12 cellular contexts compared by ENCODE assay signal in the genomic region with DNA sequence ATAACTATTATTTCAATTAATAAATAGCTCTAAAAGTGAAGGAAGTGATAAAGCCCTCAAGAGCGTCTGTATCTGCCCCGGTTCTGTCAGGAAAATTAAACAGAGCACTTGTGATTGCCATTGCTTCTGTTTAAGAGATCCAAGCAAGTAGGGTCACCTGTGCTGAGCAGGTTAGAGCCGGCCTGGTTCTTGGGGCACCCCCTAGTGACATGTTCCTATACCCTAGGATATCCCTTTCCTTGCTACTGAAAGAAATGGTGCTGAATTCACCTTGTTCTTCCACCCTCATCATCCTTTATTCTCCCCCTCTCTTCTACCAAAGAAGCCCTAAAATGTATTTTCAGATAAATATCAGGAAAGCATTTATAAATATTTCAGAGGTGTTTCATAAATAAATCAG.
DNase-seq lines count a peak whose midpoint lies in the region; ATAC-seq and TF ChIP-seq lines count a peak whose summit lies in the region.
"Had no signal": no experiment of that assay in that cellular context is flagged by ENCODE, and none has a peak within 500 bp of the region (broad histone marks: within the 10 kb centered on the region; RNA-seq: fewer than 3 reads in every experiment).

No MANE protein-coding gene starts in this region.

- H3K27ac Mint-ChIP-seq in activated naive CD4-positive, alpha-beta T cell treated with anti-CD3 and anti-CD28 coated beads for 36 hours: no peak overlapping the region
- H3K27ac Mint-ChIP-seq in activated naive CD4-positive, alpha-beta T cell treated with anti-CD3 and anti-CD28 coated beads, Interleukin-2, amount 50 U/mL, for 72 hours: no peak overlapping the region
- no peak overlapping the region for H3K27ac Mint-ChIP-seq in central memory CD8-positive, alpha-beta T cell (ENCODE audit: low read depth)
- H3K27ac Mint-ChIP-seq: T-helper 1 cell treated with Interleukin-12 subunit alpha and Interleukin-12 subunit beta and Interleukin-4 antibody, amounts not matched to agents 30 μg/mL and 1 μg/mL, for 36 hours had no signal

- no peaks in the 10 kb centered on the region for H3K4me1 ChIP-seq in OCI-LY7 (ENCODE audit: insufficient read depth, low read length, poor library complexity, severe bottlenecking)

- BruUV-seq in OCI-LY7 (replicated peaks; lab: Mats Ljungman, UMichigan): no TSS peak

- H3K4me1 Mint-ChIP-seq in activated naive CD4-positive, alpha-beta T cell treated with anti-CD3 and anti-CD28 coated beads for 36 hours (ENCODE audit: low read depth): peaks cover 38% of the 10 kb centered on the region
- H3K4me1 Mint-ChIP-seq in central memory CD8-positive, alpha-beta T cell: peaks cover 6% of the 10 kb centered on the region
- H3K4me1 Mint-ChIP-seq: CD14-positive monocyte had no signal

- no peak overlapping the region for H3K4me2 ChIP-seq in OCI-LY7 (ENCODE audit: low read length)

- CTCF ChIA-PET in activated naive CD4-positive, alpha-beta T cell treated with anti-CD3 and anti-CD28 coated beads for 36 hours (lab: Charles Lee): interaction anchor here (0.9 to 2.5 kb wide), 5 partner anchors 11 to 319 kb away, joined by 3 to 15 read pairs (median 3); no protein-coding TSS in a partner anchor
- CTCF ChIA-PET in OCI-LY7 (lab: Charles Lee; ENCODE audit: unreplicated experiment): no interaction called here

- no peaks in the 10 kb centered on the region for H3K36me3 ChIP-seq in OCI-LY7 (ENCODE audit: insufficient read depth, low read length)

- no peak overlapping the region for H3K27ac ChIP-seq in OCI-LY7 (ENCODE audit: low read depth, low read length, poor library complexity, severe bottlenecking)

- H3K36me3 Mint-ChIP-seq in activated naive CD4-positive, alpha-beta T cell treated with anti-CD3 and anti-CD28 coated beads for 36 hours (ENCODE audit: low read depth): no peaks in the 10 kb centered on the region
- H3K36me3 Mint-ChIP-seq in activated naive CD4-positive, alpha-beta T cell treated with anti-CD3 and anti-CD28 coated beads, Interleukin-2, amount 50 U/mL, for 72 hours: no peaks in the 10 kb centered on the region
- peaks cover 2% of the 10 kb centered on the region for H3K36me3 Mint-ChIP-seq in central memory CD8-positive, alpha-beta T cell (ENCODE audit: insufficient read depth)
- H3K36me3 Mint-ChIP-seq: CD14-positive monocyte had no signal

- H3K9me2 ChIP-seq in OCI-LY7 (ENCODE audit: insufficient read depth, low read length): no peaks in the 10 kb centered on the region

- intact Hi-C loops in activated naive CD4-positive, alpha-beta T cell treated with anti-CD3 and anti-CD28 coated beads for 36 hours (cut with micrococcal nuclease): no loop called here
- intact Hi-C loops in OCI-LY7 (cut with micrococcal nuclease; ENCODE audit: unreplicated experiment): no loop called here

- no peaks in the 10 kb centered on the region for H3K9me3 Mint-ChIP-seq in activated naive CD4-positive, alpha-beta T cell treated with anti-CD3 and anti-CD28 coated beads for 36 hours
- no peaks in the 10 kb centered on the region for H3K9me3 Mint-ChIP-seq in activated naive CD4-positive, alpha-beta T cell treated with anti-CD3 and anti-CD28 coated beads, Interleukin-2, amount 50 U/mL, for 72 hours
- H3K9me3 Mint-ChIP-seq in central memory CD8-positive, alpha-beta T cell: no peaks in the 10 kb centered on the region
- H3K9me3 Mint-ChIP-seq: CD14-positive monocyte; T-helper 1 cell treated with Interleukin-12 subunit alpha and Interleukin-12 subunit beta and Interleukin-4 antibody, amounts not matched to agents 30 μg/mL and 1 μg/mL, for 36 hours had no signal

- POLR2A ChIA-PET in OCI-LY7 (lab: Charles Lee): no interaction called here

- peak; percentile 29; the same call in 1 of the 2 replicates for TF ChIP-seq CTCF in OCI-LY7 (conservative IDR thresholded peaks at IDR 0.05; ENCODE audit: low read length)

- H3K9me3 ChIP-seq in OCI-LY7 (ENCODE audit: low read length): no peaks in the 10 kb centered on the region

- H4K20me1 ChIP-seq in OCI-LY7 (ENCODE audit: insufficient read depth, low read length): no peaks in the 10 kb centered on the region

- no peak overlapping the region for H2AFZ ChIP-seq in OCI-LY7 (ENCODE audit: low read length)

- H3K4me3 Mint-ChIP-seq in activated naive CD4-positive, alpha-beta T cell treated with anti-CD3 and anti-CD28 coated beads for 36 hours: no peak overlapping the region
- H3K4me3 Mint-ChIP-seq in central memory CD8-positive, alpha-beta T cell: no peak overlapping the region
- H3K4me3 Mint-ChIP-seq: CD14-positive monocyte; T-helper 1 cell treated with Interleukin-12 subunit alpha and Interleukin-12 subunit beta and Interleukin-4 antibody, amounts not matched to agents 30 μg/mL and 1 μg/mL, for 36 hours had no signal

- H3K79me2 ChIP-seq in OCI-LY7 (ENCODE audit: insufficient read depth, low read depth, low read length): no peaks in the 10 kb centered on the region

- DNase-seq in activated naive CD4-positive, alpha-beta T cell treated with anti-CD3 and anti-CD28 coated beads for 36 hours: peak; percentile 66
- no peak for DNase-seq in activated naive CD4-positive, alpha-beta T cell treated with anti-CD3 and anti-CD28 coated beads, Interleukin-2, amount 50 U/mL, for 72 hours (ENCODE audit: low spot score in 2 of 2)
- DNase-seq in OCI-LY7 (ENCODE audit: low spot score) (no peak), HuH-7 (ENCODE audit: low spot score) (no peak)
- peak in 1 of 2 donors; percentile 13 for DNase-seq in central memory CD8-positive, alpha-beta T cell (ENCODE audit: low spot score in 2 of 2)
- peak; percentile 29 for DNase-seq in stimulated activated CD4-positive, alpha-beta T cell treated with anti-CD3 and anti-CD28 coated beads, Interleukin-4, amount 100 ng/mL, for 24 hours
- DNase-seq: mesenchymal stem cell, NCI-H2227 treated with DMSO at 0.1 percent for 48 hours had no signal

- peaks cover 4% of the 10 kb centered on the region for H3K27me3 Mint-ChIP-seq in activated naive CD4-positive, alpha-beta T cell treated with anti-CD3 and anti-CD28 coated beads for 36 hours (ENCODE audit: low read depth)
- no peaks in the 10 kb centered on the region for H3K27me3 Mint-ChIP-seq in central memory CD8-positive, alpha-beta T cell

- H3K4me3 ChIP-seq in OCI-LY7 (ENCODE audit: low read depth, low read length, poor library complexity, severe bottlenecking): no peak overlapping the region

- no peak for ATAC-seq in activated naive CD4-positive, alpha-beta T cell treated with anti-CD3 and anti-CD28 coated beads, Interleukin-2, amount 50 U/mL, for 72 hours
- ATAC-seq in central memory CD8-positive, alpha-beta T cell (replicated peaks; ENCODE audit: extremely low read depth, poor library complexity, severe bottlenecking): peak; percentile 49
- ATAC-seq in HG03378 (IDR thresholded peaks at IDR 0.05; ENCODE audit: unreplicated experiment) (no peak), HG02973 (IDR thresholded peaks at IDR 0.05; ENCODE audit: unreplicated experiment) (no peak)

Comparison
In these comparisons a context has a peak if more than half of its experiments do, and no peak if none do; other contexts are left out.
1. DNase-seq: peak in activated naive CD4-positive, alpha-beta T cell treated with anti-CD3 and anti-CD28 coated beads for 36 hours (single experiment) and stimulated activated CD4-positive, alpha-beta T cell treated with anti-CD3 and anti-CD28 coated beads, Interleukin-4, amount 100 ng/mL, for 24 hours (single experiment); none in activated naive CD4-positive, alpha-beta T cell treated with anti-CD3 and anti-CD28 coated beads, Interleukin-2, amount 50 U/mL, for 72 hours (0 of 2), OCI-LY7 (single experiment) and HuH-7 (single experiment).